Comparison of ENCODE assay signal across 11 cellular contexts in genomic region chr4:37244583-37245390, GRCh38. TPM values are rescaled to one million over a fixed set of nuclear protein-coding genes. Genes with fewer than 3 reads are reported as not detected.
DNase-seq lines count a peak whose midpoint lies in the region; ATAC-seq and TF ChIP-seq lines count a peak whose summit lies in the region.
"Had no signal": no experiment of that assay in that cellular context is flagged by ENCODE, and none has a peak within 500 bp of the region (broad histone marks: within the 10 kb centered on the region; RNA-seq: fewer than 3 reads in every experiment).

TSS of gene NWD2 (plus strand) at chr4:37244743. CDS start at chr4:37245068, 325 bp downstream.

- H3K4me2 ChIP-seq in parathyroid adenoma (ENCODE audit: low read length) = peak within 1 kb of the TSS; percentile 63

- no peak within 1 kb of the TSS for H2AFZ ChIP-seq in parathyroid adenoma

- no peaks in the 10 kb centered on the region for H3K79me2 ChIP-seq in parathyroid adenoma

- 1 to 3% methylated on average over 44 to 90 of the region's 95 CpGs for WGBS in tibial nerve, 2 donors

- no peak within 1 kb of the TSS for H3K9ac ChIP-seq in parathyroid adenoma

- no peak for TF ChIP-seq CTCF in GM12865 (IDR thresholded peaks at IDR 0.05; ENCODE audit: insufficient read depth, low read depth, low read length, missing control alignments)
- TF ChIP-seq CTCF in parathyroid adenoma (IDR thresholded peaks at IDR 0.05) = no peak
- TF ChIP-seq CTCF in tibial nerve (IDR thresholded peaks at IDR 0.05) = no peak

- TF ChIP-seq EP300 in tibial nerve (IDR thresholded peaks at IDR 0.05) = no peak

- H3K27me3 ChIP-seq in parathyroid adenoma (ENCODE audit: control insufficient read depth, insufficient read depth, low read length) (no peaks in the 10 kb centered on the region), tibial nerve (peaks cover 0 to 42% of the 10 kb centered on the region in 2 donors)

- H3K27ac ChIP-seq in parathyroid adenoma (no peak within 1 kb of the TSS), tibial nerve (no peak within 1 kb of the TSS)
- H3K27ac ChIP-seq: Peyer's patch had no signal

- intact Hi-C loops in left ventricle myocardium superior (cut with micrococcal nuclease) = no loop called here

- peak; percentile 11 for DNase-seq in GM12865 (ENCODE audit: low read depth)
- peak; percentile 85 for DNase-seq in T1000 (lab: John Stamatoyannopoulos, UW)
- peak; percentile 28 for DNase-seq in left ventricle myocardium superior
- no peak for DNase-seq in G401 (ENCODE audit: low spot score)
- DNase-seq in KBM-7 = no peak
- DNase-seq in NCI-H2227 treated with DMSO at 0.1 percent for 48 hours (lab: John Stamatoyannopoulos, UW) = no peak
- DNase-seq in tibial nerve (ENCODE audit: low spot score in 2 of 2) = no peak
- DNase-seq: activated CD8-positive, alpha-beta memory T cell treated with anti-CD3 and anti-CD28 coated beads, Interleukin-2, amount 10 ng/mL, durations not matched to agents 7 days and 5 days; naive B cell; Peyer's patch had no signal

- no peak for ATAC-seq in left ventricle myocardium superior
- ATAC-seq: activated CD8-positive, alpha-beta memory T cell treated with anti-CD3 and anti-CD28 coated beads, Interleukin-2, amount 10 ng/mL, durations not matched to agents 7 days and 5 days had no signal

- in situ Hi-C loops in G401 (cut with HindIII; ENCODE audit: low sequenced_read_pairs) (no loop called here), KBM-7 (cut with MboI; ENCODE audit: low pct_unique_long_range_greater_than_20kb, low sequenced_read_pairs) (no loop called here)

- no peaks in the 10 kb centered on the region for H3K4me1 ChIP-seq in parathyroid adenoma
- peaks cover 0 to 19% (median 0%) of the 10 kb centered on the region in 4 donors for H3K4me1 ChIP-seq in tibial nerve

- H3K36me3 ChIP-seq in parathyroid adenoma (ENCODE audit: control insufficient read depth, insufficient read depth, low read length) (no peaks in the 10 kb centered on the region), tibial nerve (no peaks in the 10 kb centered on the region)
- H3K36me3 ChIP-seq: Peyer's patch had no signal

- H3K4me3 ChIP-seq in GM12865 (ENCODE audit: low read depth, low read length) (no peak within 1 kb of the TSS), parathyroid adenoma (ENCODE audit: low read depth, low read length) (no peak within 1 kb of the TSS), tibial nerve (peak within 1 kb of the TSS in 2 of 4 donors; percentile 16 to 42)

- no peak for TF ChIP-seq POLR2A in tibial nerve (IDR thresholded peaks at IDR 0.05)

- no peaks in the 10 kb centered on the region for H3K9me3 ChIP-seq in parathyroid adenoma (ENCODE audit: control insufficient read depth, low read length)
- H3K9me3 ChIP-seq in tibial nerve = no peaks in the 10 kb centered on the region
- H3K9me3 ChIP-seq: Peyer's patch had no signal

RNA-seq across cellular contexts. Expression of gene NWD2, which starts in this region (rescaled TPM):
- total RNA-seq in left ventricle myocardium superior (not detected), tibial nerve (1 to 10 TPM in 1 of 4 donors, under 1 TPM in 2, not detected in 1; 0.30 to 1.1 (median 0.84) TPM)
- not detected in 2 replicates for total RNA-seq in G401 (2014; rRNA removed; shearing (Covaris generic))
- total RNA-seq: activated CD8-positive, alpha-beta memory T cell treated with anti-CD3 and anti-CD28 coated beads, Interleukin-2, amount 10 ng/mL, durations not matched to agents 7 days and 5 days; Peyer's patch had no signal

Comparison
In these comparisons a context has a peak if more than half of its experiments do, and no peak if none do; other contexts are left out.
1. Peak in DNase-seq in left ventricle myocardium superior; RNA of the gene not detected or under 1 TPM.
2. DNase-seq: peak in GM12865 (single experiment) and T1000 (single experiment); none in G401 (single experiment), KBM-7 (single experiment), NCI-H2227 treated with DMSO at 0.1 percent for 48 hours (single experiment) and tibial nerve (0 of 2).